In the genomic region with DNA sequence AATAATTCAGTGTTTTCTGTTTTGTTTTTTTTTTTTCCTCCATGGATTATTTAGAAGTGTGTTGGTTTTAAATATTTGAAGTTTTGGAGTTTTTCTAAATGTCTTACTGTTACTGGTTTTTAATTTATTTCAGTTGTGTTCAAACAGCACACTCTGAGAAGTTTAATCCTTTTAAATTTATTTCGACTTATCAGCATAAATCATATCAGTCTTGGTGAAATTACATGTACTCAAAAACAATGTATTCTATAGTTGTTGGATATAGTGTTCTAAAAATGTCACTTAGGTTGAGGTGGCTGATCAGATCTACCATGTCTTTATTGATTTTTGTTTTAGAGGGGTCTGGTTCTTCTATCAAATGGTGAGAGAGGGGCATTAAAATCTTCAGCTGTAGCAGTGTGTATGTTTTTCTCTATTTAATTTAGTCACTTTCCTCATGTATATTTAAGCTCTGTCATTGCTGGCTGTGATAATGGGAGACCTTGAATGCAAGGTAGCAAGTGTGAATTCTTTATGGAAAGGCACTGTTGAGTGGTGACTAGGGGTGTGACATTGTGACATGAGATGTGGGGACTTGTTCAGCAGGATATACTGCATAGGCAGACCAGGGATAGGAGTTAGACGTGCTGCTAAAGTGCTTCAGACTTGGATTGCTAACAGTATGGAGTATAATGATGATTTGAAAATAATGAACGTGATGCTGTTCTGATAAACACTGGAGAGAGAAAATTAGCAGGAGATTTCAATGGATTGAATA, we compare ENCODE assay signal across 25 cellular contexts.
DNase-seq lines count a peak whose midpoint lies in the region; TF ChIP-seq lines count a peak whose summit lies in the region.
"Had no signal": no experiment of that assay in that cellular context is flagged by ENCODE, and none has a peak within 500 bp of the region (broad histone marks: within the 10 kb centered on the region; RNA-seq: fewer than 3 reads in every experiment).

No MANE protein-coding gene starts in this region.

- no peak overlapping the region for H3K27ac ChIP-seq in endodermal cell (ENCODE audit: low read depth, low read length)
- H3K27ac ChIP-seq: adrenal gland, gastrocnemius medialis, skin epidermis had no signal

- H3K27me3 Mint-ChIP-seq in endodermal cell (ENCODE audit: insufficient read depth) (no peaks in the 10 kb centered on the region), nephron progenitor cell (ENCODE audit: low read depth, poor library complexity) (no peaks in the 10 kb centered on the region), progenitor cell of endocrine pancreas (no peaks in the 10 kb centered on the region)
- H3K27me3 Mint-ChIP-seq in activated T-helper 1 cell treated with anti-CD3 and anti-CD28 coated beads, Interleukin-12 subunit alpha, Interleukin-12 subunit beta, Interleukin-2, Interleukin-4 antibody, amounts not matched to agents 30 ng/mL and 10 ng/mL and 1 ng/mL, durations not matched to agents 14 hours and 24 hours and 36 hours (ENCODE audit: insufficient read depth): peaks cover 2% of the 10 kb centered on the region
- H3K27me3 Mint-ChIP-seq: activated CD8-positive, alpha-beta T cell treated with anti-CD3 and anti-CD28 coated beads for 36 hours; CD4-positive, alpha-beta memory T cell; T-cell had no signal

- no peaks in the 10 kb centered on the region for H3K36me3 Mint-ChIP-seq in endodermal cell (ENCODE audit: low read depth)
- H3K36me3 Mint-ChIP-seq in nephron progenitor cell (ENCODE audit: low read depth): no peaks in the 10 kb centered on the region
- H3K36me3 Mint-ChIP-seq in activated T-helper 1 cell treated with anti-CD3 and anti-CD28 coated beads, Interleukin-12 subunit alpha, Interleukin-12 subunit beta, Interleukin-2, Interleukin-4 antibody, amounts not matched to agents 30 ng/mL and 10 ng/mL and 1 ng/mL, durations not matched to agents 14 hours and 24 hours and 36 hours (ENCODE audit: low read depth): no peaks in the 10 kb centered on the region
- H3K36me3 Mint-ChIP-seq in progenitor cell of endocrine pancreas (ENCODE audit: insufficient read depth): no peaks in the 10 kb centered on the region
- H3K36me3 Mint-ChIP-seq: CD4-positive, alpha-beta memory T cell had no signal

- 70 to 83% methylated on average over 2 to 3 of the region's 3 CpGs for WGBS in endodermal cell (ENCODE audit: insufficient coverage in 1 of 2, insufficient read length in 1 of 2), 2 experiments

- no peak overlapping the region for H3K9ac ChIP-seq in endodermal cell (ENCODE audit: extremely low read depth, low read length, poor library complexity, severe bottlenecking)

- H3K9me3 Mint-ChIP-seq in endodermal cell (no peaks in the 10 kb centered on the region), nephron progenitor cell (no peaks in the 10 kb centered on the region), progenitor cell of endocrine pancreas (ENCODE audit: low read depth) (no peaks in the 10 kb centered on the region)
- no peaks in the 10 kb centered on the region for H3K9me3 Mint-ChIP-seq in activated T-helper 1 cell treated with anti-CD3 and anti-CD28 coated beads, Interleukin-12 subunit alpha, Interleukin-12 subunit beta, Interleukin-2, Interleukin-4 antibody, amounts not matched to agents 30 ng/mL and 10 ng/mL and 1 ng/mL, durations not matched to agents 14 hours and 24 hours and 36 hours
- H3K9me3 Mint-ChIP-seq: activated CD8-positive, alpha-beta T cell treated with anti-CD3 and anti-CD28 coated beads for 36 hours; CD4-positive, alpha-beta memory T cell; T-cell had no signal

- H3K27me3 ChIP-seq in endodermal cell (ENCODE audit: control insufficient read depth, insufficient read depth, low read length, poor library complexity, severe bottlenecking): no peaks in the 10 kb centered on the region
- H3K27me3 ChIP-seq: adrenal gland, gastrocnemius medialis had no signal

- TF ChIP-seq CTCF in endodermal cell (conservative IDR thresholded peaks at IDR 0.05): no peak
- no peak for TF ChIP-seq CTCF in nephron progenitor cell (IDR thresholded peaks at IDR 0.05)
- TF ChIP-seq CTCF in progenitor cell of endocrine pancreas (IDR thresholded peaks at IDR 0.05; ENCODE audit: unreplicated experiment): no peak

- H3K4me3 Mint-ChIP-seq in endodermal cell (no peak overlapping the region), nephron progenitor cell (no peak overlapping the region), progenitor cell of endocrine pancreas (ENCODE audit: low read depth) (no peak overlapping the region)
- no peak overlapping the region for H3K4me3 Mint-ChIP-seq in activated T-helper 1 cell treated with anti-CD3 and anti-CD28 coated beads, Interleukin-12 subunit alpha, Interleukin-12 subunit beta, Interleukin-2, Interleukin-4 antibody, amounts not matched to agents 30 ng/mL and 10 ng/mL and 1 ng/mL, durations not matched to agents 14 hours and 24 hours and 36 hours
- H3K4me3 Mint-ChIP-seq: activated CD8-positive, alpha-beta T cell treated with anti-CD3 and anti-CD28 coated beads for 36 hours; CD4-positive, alpha-beta memory T cell; T-cell had no signal

- H3K9me3 ChIP-seq in endodermal cell (ENCODE audit: control insufficient read depth, low read length): no peaks in the 10 kb centered on the region
- H3K9me3 ChIP-seq: adrenal gland, gastrocnemius medialis had no signal

- intact Hi-C loops in activated T-helper 1 cell treated with anti-CD3 and anti-CD28 coated beads, Interleukin-12 subunit alpha, Interleukin-12 subunit beta, Interleukin-2, Interleukin-4 antibody, amounts not matched to agents 30 ng/mL and 10 ng/mL and 1 ng/mL, durations not matched to agents 14 hours and 24 hours and 36 hours (cut with micrococcal nuclease): no loop called here

- DNase-seq in NCI-H146 (lab: John Stamatoyannopoulos, UW) (peak; percentile 20), NCI-H146 treated with DMSO at 0.1 percent for 48 hours (lab: John Stamatoyannopoulos, UW; ENCODE audit: unreplicated experiment) (no peak), NCI-H2227 treated with DMSO at 0.1 percent for 48 hours (lab: John Stamatoyannopoulos, UW) (peak; percentile 12), endodermal cell (peak; percentile 66), nephron progenitor cell (no peak), progenitor cell of endocrine pancreas (ENCODE audit: low spot score, unreplicated experiment) (no peak), NCI-H446 treated with DMSO at 0.1 percent for 48 hours (lab: John Stamatoyannopoulos, UW) (no peak)
- no peak for DNase-seq in activated T-helper 1 cell treated with anti-CD3 and anti-CD28 coated beads, Interleukin-12 subunit alpha, Interleukin-12 subunit beta, Interleukin-2, Interleukin-4 antibody, amounts not matched to agents 30 ng/mL and 10 ng/mL and 1 ng/mL, durations not matched to agents 14 hours and 24 hours and 36 hours (ENCODE audit: low spot score)
- DNase-seq: 8988T; activated CD4-positive, CD25-positive, alpha-beta regulatory T cell treated with anti-CD3 and anti-CD28 coated beads, Interleukin-2, amount 50 U/mL, for 72 hours; activated CD8-positive, alpha-beta T cell treated with anti-CD3 and anti-CD28 coated beads for 36 hours; activated gamma-delta T cell treated with Interleukin-2 at 50 U/mL for 16 hours; adrenal gland; AML-193; CD4-positive, alpha-beta memory T cell; gastrocnemius medialis; KBM-7; mammary epithelial cell; NCI-H1694; nucleus accumbens; PC-3; SIG-M5; stimulated activated CD4-positive, alpha-beta T cell treated with anti-CD3 and anti-CD28 coated beads, Interleukin-1b, Interleukin-23, amount 100 ng/mL, for 48 hours; T-cell had no signal

- H3K27ac Mint-ChIP-seq in endodermal cell (no peak overlapping the region), nephron progenitor cell (peak overlapping the region; percentile 1), progenitor cell of endocrine pancreas (no peak overlapping the region)
- no peak overlapping the region for H3K27ac Mint-ChIP-seq in activated T-helper 1 cell treated with anti-CD3 and anti-CD28 coated beads, Interleukin-12 subunit alpha, Interleukin-12 subunit beta, Interleukin-2, Interleukin-4 antibody, amounts not matched to agents 30 ng/mL and 10 ng/mL and 1 ng/mL, durations not matched to agents 14 hours and 24 hours and 36 hours
- H3K27ac Mint-ChIP-seq: activated CD8-positive, alpha-beta T cell treated with anti-CD3 and anti-CD28 coated beads for 36 hours; T-cell had no signal

- H3K36me3 ChIP-seq in endodermal cell (ENCODE audit: control insufficient read depth, insufficient read depth, low read length): no peaks in the 10 kb centered on the region
- H3K36me3 ChIP-seq: adrenal gland, gastrocnemius medialis had no signal

- H3K4me3 ChIP-seq in endodermal cell (ENCODE audit: low read length): no peak overlapping the region
- H3K4me3 ChIP-seq: adrenal gland, gastrocnemius medialis, skin epidermis had no signal

- peaks cover 22% of the 10 kb centered on the region for H3K4me1 Mint-ChIP-seq in endodermal cell
- peaks cover 12% of the 10 kb centered on the region for H3K4me1 Mint-ChIP-seq in nephron progenitor cell
- H3K4me1 Mint-ChIP-seq in activated T-helper 1 cell treated with anti-CD3 and anti-CD28 coated beads, Interleukin-12 subunit alpha, Interleukin-12 subunit beta, Interleukin-2, Interleukin-4 antibody, amounts not matched to agents 30 ng/mL and 10 ng/mL and 1 ng/mL, durations not matched to agents 14 hours and 24 hours and 36 hours (ENCODE audit: low read depth): peaks cover 4% of the 10 kb centered on the region
- H3K4me1 Mint-ChIP-seq in progenitor cell of endocrine pancreas (ENCODE audit: low read depth): peaks cover 9% of the 10 kb centered on the region

- peaks cover 6% of the 10 kb centered on the region for H3K4me1 ChIP-seq in endodermal cell (ENCODE audit: control insufficient read depth, insufficient read depth, low read length)

Comparison
In these comparisons a context has a peak if more than half of its experiments do, and no peak if none do; other contexts are left out.
1. DNase-seq: peak in NCI-H146 (single experiment), NCI-H2227 treated with DMSO at 0.1 percent for 48 hours (single experiment) and endodermal cell (single experiment); none in NCI-H146 treated with DMSO at 0.1 percent for 48 hours (single experiment), nephron progenitor cell (single experiment), activated T-helper 1 cell treated with anti-CD3 and anti-CD28 coated beads, Interleukin-12 subunit alpha, Interleukin-12 subunit beta, Interleukin-2, Interleukin-4 antibody, amounts not matched to agents 30 ng/mL and 10 ng/mL and 1 ng/mL, durations not matched to agents 14 hours and 24 hours and 36 hours (single experiment), progenitor cell of endocrine pancreas (single experiment) and NCI-H446 treated with DMSO at 0.1 percent for 48 hours (single experiment).